ENCODE assay signal across 8 cellular contexts in the genomic region with DNA sequence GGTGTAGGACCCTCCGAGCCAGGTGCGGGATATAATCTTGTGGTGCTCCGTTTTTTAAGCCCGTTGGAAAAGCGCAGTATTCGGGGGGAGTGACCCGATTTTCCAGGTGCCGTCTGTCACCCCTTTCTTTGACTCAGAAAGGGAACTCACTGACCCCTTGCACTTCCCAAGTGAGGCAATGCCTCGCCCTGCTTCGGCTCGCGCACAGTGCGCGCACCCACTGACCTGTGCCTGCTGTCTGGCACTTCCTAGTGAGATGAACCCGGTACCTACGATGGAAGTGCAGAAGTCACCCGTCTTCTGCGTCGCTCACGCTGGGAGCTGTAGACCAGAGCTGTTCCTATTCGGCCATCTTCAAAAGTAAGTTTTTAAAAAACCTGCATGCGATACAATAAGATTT.
DNase-seq lines count a peak whose midpoint lies in the region; ATAC-seq, FAIRE-seq and TF ChIP-seq lines count a peak whose summit lies in the region.
"Not testable (repeated sequence)": the region's sequence is repeated elsewhere in the genome, so short reads cannot be mapped to it uniquely, and the experiment has no call there.

No MANE protein-coding gene starts in this region.

- POLR2A ChIA-PET in CD4-positive, alpha-beta T cell (lab: Charles Lee): not testable (repeated sequence)
- POLR2A ChIA-PET in GM12878 (lab: Charles Lee): interaction anchor here (1.0 kb wide), 1 partner anchor 33 kb away, joined by 3 read pairs; no protein-coding TSS in a partner anchor

- peak overlapping the region; percentile 38 for H3K4me3 ChIP-seq in H7 (ENCODE audit: insufficient read depth, low read depth, low read length)
- H3K4me3 ChIP-seq in GM12878: not testable (repeated sequence)

- SMC1A ChIA-PET in GM12878 (lab: Charles Lee; ENCODE audit: uncharacterized antibody, unreplicated experiment): interaction anchor here (0.9 to 1.8 kb wide), 5 partner anchors 8 to 511 kb away, joined by 3 to 8 read pairs (median 4); no protein-coding TSS in a partner anchor

- not testable (repeated sequence) for TF ChIP-seq POLR2A in GM12878 (IDR thresholded peaks at IDR 0.05; ENCODE audit: low read depth, low read length)

- H3K79me2 ChIP-seq in GM12878 (ENCODE audit: control insufficient read depth, insufficient read depth, low read length): not testable (repeated sequence)

- CTCF ChIA-PET in CD4-positive, alpha-beta T cell (lab: Charles Lee): not testable (repeated sequence)
- CTCF ChIA-PET in GM12878 (lab: Yijun Ruan, JAX): interaction anchor here (0.5 to 1.7 kb wide), 5 partner anchors 9 to 608 kb away, joined by 3 to 4 read pairs (median 3); no protein-coding TSS in a partner anchor

- not testable (repeated sequence) for ATAC-seq in CD4-positive, alpha-beta T cell (ENCODE audit: poor library complexity)
- peak; percentile 22; the same call in 1 of the 3 replicates for ATAC-seq in GM12878

- H3K27ac ChIP-seq in CD4-positive, alpha-beta T cell (ENCODE audit: low read depth, low read length); GM12878 (ENCODE audit: control insufficient read depth, insufficient read depth): not testable (repeated sequence)

- TF ChIP-seq RAD21 in GM12878 (IDR thresholded peaks at IDR 0.05; ENCODE audit: insufficient read depth, low read depth, low read length): not testable (repeated sequence)

- not testable (repeated sequence) for FAIRE-seq in GM12878 (lab: Jason Lieb, UNC)

- TF ChIP-seq EP300 in GM12878 (IDR thresholded peaks at IDR 0.05; ENCODE audit: borderline replicate concordance in 1 of 2, control insufficient read depth in 1 of 2, low read depth in 2 of 2, low read length in 2 of 2): not testable (repeated sequence)

- not testable (repeated sequence) for H3K27me3 ChIP-seq in CD4-positive, alpha-beta T cell (ENCODE audit: control insufficient read depth, insufficient read depth, low read length); H7 (ENCODE audit: control insufficient read depth, insufficient read depth, low read length); GM12878 (replicated peaks in 1 of 2; ENCODE audit: control insufficient read depth in 2 of 2, insufficient read depth in 2 of 2, low read length in 1 of 2)

- not testable (repeated sequence) for H4K20me1 ChIP-seq in GM12878 (ENCODE audit: control insufficient read depth, insufficient read depth)

- 90% methylated on average over 17 of the region's 22 CpGs for WGBS in GM12878 (ENCODE audit: insufficient coverage, insufficient replicate concordance, low lambda C conversion rate, missing lambda C conversion rate)

- in situ Hi-C loops in GM12878 (cut with MboI): not testable (repeated sequence)

- RAD21 ChIA-PET in GM12878 (lab: Charles Lee; ENCODE audit: unreplicated experiment): interaction anchor here (0.6 to 1.5 kb wide), 5 partner anchors 28 to 357 kb away, joined by 3 to 4 read pairs (median 3); no protein-coding TSS in a partner anchor

- not testable (repeated sequence) for H3K4me2 ChIP-seq in GM12878 (ENCODE audit: control insufficient read depth, insufficient read depth)

- H3K9me3 ChIP-seq in CD4-positive, alpha-beta T cell (ENCODE audit: control insufficient read depth, low read length); GM12878 (replicated peaks; ENCODE audit: control insufficient read depth, insufficient read depth, low read length): not testable (repeated sequence)

- not testable (repeated sequence) for H2AFZ ChIP-seq in GM12878 (ENCODE audit: control insufficient read depth, low read depth, low read length)

- H3K27ac Mint-ChIP-seq in CD4-positive, alpha-beta T cell; osteocyte (ENCODE audit: unreplicated experiment): not testable (repeated sequence)
- H3K27ac Mint-ChIP-seq in glutamatergic neuron (ENCODE audit: unreplicated experiment): peak overlapping the region; percentile 90

- intact Hi-C loops in CD4-positive, alpha-beta T cell (cut with DNase I, micrococcal nuclease): not testable (repeated sequence)
- intact Hi-C loops in GM12878 (cut with micrococcal nuclease; ENCODE audit: unreplicated experiment): loop anchor here (5.0 kb wide), 1 partner anchor 444 kb away; no protein-coding TSS in a partner anchor

- DNase-seq in CD4-positive, alpha-beta T cell; H7; GM12878 (ENCODE audit: low read depth, low spot score); glutamatergic neuron; osteocyte (ENCODE audit: extremely low spot score, unreplicated experiment): not testable (repeated sequence)
- DNase-seq in NCI-H2171 treated with DMSO at 0.1 percent for 48 hours (lab: John Stamatoyannopoulos, UW) (peak; percentile 32), SW480 (ENCODE audit: low spot score) (peak; percentile 15), islet precursor cell (peak; percentile 55)

- H3K4me1 ChIP-seq in GM12878 (ENCODE audit: control insufficient read depth, insufficient read depth, low read length): not testable (repeated sequence)

- H3K4me1 Mint-ChIP-seq in CD4-positive, alpha-beta T cell (ENCODE audit: low read depth); osteocyte (ENCODE audit: unreplicated experiment): not testable (repeated sequence)
- peaks cover 14% of the 10 kb centered on the region for H3K4me1 Mint-ChIP-seq in glutamatergic neuron (ENCODE audit: low read depth, unreplicated experiment)

- not testable (repeated sequence) for H3K27me3 Mint-ChIP-seq in CD4-positive, alpha-beta T cell; glutamatergic neuron (ENCODE audit: unreplicated experiment); osteocyte (ENCODE audit: unreplicated experiment)

- peak overlapping the region; percentile 56 for H3K4me3 Mint-ChIP-seq in CD4-positive, alpha-beta T cell
- peak overlapping the region; percentile 83 for H3K4me3 Mint-ChIP-seq in glutamatergic neuron (ENCODE audit: unreplicated experiment)
- H3K4me3 Mint-ChIP-seq in osteocyte (ENCODE audit: unreplicated experiment): peak overlapping the region; percentile 48

- not testable (repeated sequence) for H3K9ac ChIP-seq in GM12878 (ENCODE audit: control insufficient read depth, insufficient read depth, low read length)

- TSS peak; percentile 69 for BruUV-seq in GM12878 (replicated peaks; lab: Mats Ljungman, UMichigan)

- H3K36me3 ChIP-seq in H7 (replicated peaks; ENCODE audit: control insufficient read depth, insufficient read depth, low read length); GM12878 (ENCODE audit: control insufficient read depth in 2 of 2, insufficient read depth in 2 of 2, low read length in 1 of 2): not testable (repeated sequence)

- H3K9me3 Mint-ChIP-seq in CD4-positive, alpha-beta T cell; glutamatergic neuron (ENCODE audit: unreplicated experiment); osteocyte (ENCODE audit: unreplicated experiment): not testable (repeated sequence)

- TF ChIP-seq CTCF in CD4-positive, alpha-beta T cell (IDR thresholded peaks at IDR 0.05); GM12878 (IDR thresholded peaks at IDR 0.05 in 2 of 3, conservative IDR thresholded peaks at IDR 0.05 in 1 of 3; ENCODE audit: control insufficient read depth in 2 of 3, extremely low read depth in 1 of 3, insufficient read depth in 1 of 3, low read depth in 3 of 3, low read length in 3 of 3); glutamatergic neuron (IDR thresholded peaks at IDR 0.05; ENCODE audit: partially characterized antibody, unreplicated experiment); osteocyte (IDR thresholded peaks at IDR 0.05): not testable (repeated sequence)

- H3K36me3 Mint-ChIP-seq in CD4-positive, alpha-beta T cell (ENCODE audit: low read depth); glutamatergic neuron (ENCODE audit: unreplicated experiment); osteocyte (ENCODE audit: unreplicated experiment): not testable (repeated sequence)
